ENCODE assay signal across 9 cellular contexts in the genomic region with DNA sequence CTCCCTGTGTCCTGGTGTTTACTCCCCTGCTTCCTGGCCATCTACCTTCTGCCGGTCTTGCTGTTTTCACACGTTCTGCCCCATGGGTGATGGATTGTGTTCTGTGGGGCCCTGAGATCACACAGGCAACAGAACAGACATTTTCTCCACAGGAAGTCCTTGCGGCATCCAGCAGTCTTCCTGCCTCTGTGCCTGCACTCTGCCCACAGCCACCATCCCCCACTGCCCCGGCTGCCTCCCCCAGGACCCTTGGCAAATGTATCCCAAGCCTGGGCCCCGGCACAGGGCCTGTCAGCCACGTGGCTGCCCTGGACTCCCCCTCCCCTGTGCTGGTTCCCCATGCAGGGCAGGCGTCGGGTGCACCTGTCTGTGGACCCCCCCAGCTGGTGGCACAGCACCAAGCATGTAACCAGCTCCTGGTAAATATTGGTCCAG.
A peak's percentile ranks its signal among the peaks of the same experiment; 100 is the strongest.
DNase-seq lines count a peak whose midpoint lies in the region; ATAC-seq and TF ChIP-seq lines count a peak whose summit lies in the region.
"Had no signal": no experiment of that assay in that cellular context is flagged by ENCODE, and none has a peak within 500 bp of the region (broad histone marks: within the 10 kb centered on the region; RNA-seq: fewer than 3 reads in every experiment).

No MANE protein-coding gene starts in this region.

- H3K9ac ChIP-seq in BLaER1 treated with 17β-estradiol and CSF1 and Interleukin-3, amounts not matched to agents 10 nM and 100 nM = peak overlapping the region in 3 of 11 experiments; percentile 6 to 49 (median 40); a peak in 3 of 22 replicates
- H3K9ac ChIP-seq in HUES48 (ENCODE audit: low read depth, low read length) = 0 out of 2 replicates have a peak overlapping the region, but pooled peaks have one; percentile 5

- H3K4me1 Mint-ChIP-seq in mesothelial cell of epicardium = peaks cover 2% of the 10 kb centered on the region

- H3K27me3 ChIP-seq in BLaER1 treated with 17β-estradiol and CSF1 and Interleukin-3, amounts not matched to agents 10 nM and 100 nM = peaks cover 18 to 62% (median 39%) of the 10 kb centered on the region in 11 experiments; a peak in 20 of 22 replicates
- H3K27me3 ChIP-seq in HUES48 (ENCODE audit: control insufficient read depth, insufficient read depth, low read length) = no peaks in the 10 kb centered on the region

- no peak for TF ChIP-seq CTCF in mesothelial cell of epicardium (IDR thresholded peaks at IDR 0.05; ENCODE audit: unreplicated experiment)

- peaks cover 50% of the 10 kb centered on the region for H3K27me3 Mint-ChIP-seq in mesothelial cell of epicardium (ENCODE audit: low read depth)

- H3K27ac ChIP-seq in BLaER1 treated with 17β-estradiol and CSF1 and Interleukin-3, amounts not matched to agents 10 nM and 100 nM = peak overlapping the region in 3 of 11 experiments; percentile 3 to 57 (median 27); a peak in 2 of 22 replicates
- peak overlapping the region; percentile 96 for H3K27ac ChIP-seq in HUES48 (ENCODE audit: low read depth, low read length)
- H3K27ac ChIP-seq in angular gyrus (ENCODE audit: low read depth, low read length) = peak overlapping the region; percentile 95

- peak overlapping the region; percentile 80 for H3K27ac Mint-ChIP-seq in mesothelial cell of epicardium

- peaks cover 8 to 38% (median 30%) of the 10 kb centered on the region in 10 experiments for H3K4me1 ChIP-seq in BLaER1 treated with 17β-estradiol and CSF1 and Interleukin-3, amounts not matched to agents 10 nM and 100 nM
- H3K4me1 ChIP-seq in HUES48 (ENCODE audit: control insufficient read depth, insufficient read depth, low read length) = no peaks in the 10 kb centered on the region; the same call in 1 of the 2 replicates

- H3K4me3 ChIP-seq in BLaER1 treated with 17β-estradiol and CSF1 and Interleukin-3, amounts not matched to agents 10 nM and 100 nM = peak overlapping the region in 7 of 10 experiments; percentile 34 to 55 (median 42); a peak in 12 of 20 replicates
- peak overlapping the region; percentile 29; the same call in 1 of the 2 replicates for H3K4me3 ChIP-seq in HUES48 (ENCODE audit: low read depth, low read length)

- DNase-seq in mesothelial cell of epicardium (ENCODE audit: low spot score in 2 of 2, unreplicated experiment in 2 of 2) = peak in 1 of 2 experiments; percentile 34
- DNase-seq in CD1c-positive myeloid dendritic cell (ENCODE audit: extremely low spot score) = no peak
- DNase-seq in activated CD8-positive, alpha-beta memory T cell treated with anti-CD3 and anti-CD28 coated beads for 24 hours = no peak
- no peak for DNase-seq in HUDEP-2 (lab: John Stamatoyannopoulos, UW; ENCODE audit: unreplicated experiment in 76 of 76)
- DNase-seq: PC-3 had no signal

- H3K9me3 ChIP-seq in BLaER1 treated with 17β-estradiol and CSF1 and Interleukin-3, amounts not matched to agents 10 nM and 100 nM (replicated peaks in 1 of 11) = no peaks in the 10 kb centered on the region; a peak in 1 of 22 replicates
- no peaks in the 10 kb centered on the region for H3K9me3 ChIP-seq in HUES48 (ENCODE audit: control insufficient read depth, insufficient read depth, low read length)

- ATAC-seq in HG03378 (IDR thresholded peaks at IDR 0.05; ENCODE audit: unreplicated experiment) = no peak
- ATAC-seq: PC-3 had no signal

- H3K4me2 ChIP-seq in BLaER1 treated with 17β-estradiol and CSF1 and Interleukin-3, amounts not matched to agents 10 nM and 100 nM = peak overlapping the region; percentile 45 to 95 (median 91)

- H4K20me1 ChIP-seq in BLaER1 treated with 17β-estradiol and CSF1 and Interleukin-3, amounts not matched to agents 10 nM and 100 nM = peaks cover 0 to 5% (median 0%) of the 10 kb centered on the region in 11 experiments; a peak in 2 of 22 replicates

- H3K36me3 ChIP-seq in BLaER1 treated with 17β-estradiol and CSF1 and Interleukin-3, amounts not matched to agents 10 nM and 100 nM = no peaks in the 10 kb centered on the region
- no peaks in the 10 kb centered on the region for H3K36me3 ChIP-seq in HUES48 (ENCODE audit: control insufficient read depth, insufficient read depth, low read length)

- peaks cover 2% of the 10 kb centered on the region for H3K36me3 Mint-ChIP-seq in mesothelial cell of epicardium

- H3K4me3 Mint-ChIP-seq in mesothelial cell of epicardium = peak overlapping the region; percentile 57

- H3K9me3 Mint-ChIP-seq in mesothelial cell of epicardium = no peaks in the 10 kb centered on the region
